Comparison of ENCODE assay signal across 15 cellular contexts in genomic region chr4:122658818-122659295, GRCh38. TPM values are rescaled to one million over a fixed set of nuclear protein-coding genes. Genes with fewer than 3 reads are reported as not detected.
DNase-seq lines count a peak whose midpoint lies in the region; ATAC-seq and TF ChIP-seq lines count a peak whose summit lies in the region.
"Had no signal": no experiment of that assay in that cellular context is flagged by ENCODE, and none has a peak within 500 bp of the region (broad histone marks: within the 10 kb centered on the region; RNA-seq: fewer than 3 reads in every experiment).

No MANE protein-coding gene starts in this region.

- no peak overlapping the region for H3K4ac ChIP-seq in IMR-90 (ENCODE audit: low read depth, low read length)

- CTCF ChIA-PET in IMR-90 (lab: Yijun Ruan, JAX) = interaction anchor here (0.6 to 0.7 kb wide), 3 partner anchors 16 to 39 kb away, joined by 3 to 4 read pairs (median 3); no protein-coding TSS in a partner anchor

- no CpG with 5 or more reads among the region's 1 CpG for WGBS in IMR-90 (ENCODE audit: extremely low coverage in 2 of 2, insufficient read length in 1 of 2), 2 experiments
- 33 to 50% methylated on average over 1 of the region's 1 CpG for WGBS in body of pancreas, 2 donors

- dilution Hi-C loops in IMR-90 (cut with HindIII; ENCODE audit: low sequenced_read_pairs, unreplicated experiment) = no loop called here

- H3K56ac ChIP-seq in IMR-90 (ENCODE audit: extremely low read depth, insufficient read depth, low read length) = no peak overlapping the region

- no peak overlapping the region for H3K4me2 ChIP-seq in IMR-90 (ENCODE audit: low read depth, low read length)

- H2AFZ ChIP-seq in IMR-90 (replicated peaks; ENCODE audit: low read length, poor library complexity) = no peak overlapping the region

- intact Hi-C loops in IMR-90 (cut with micrococcal nuclease) = no loop called here
- intact Hi-C loops in cardiac septum (cut with DNase I) = no loop called here
- intact Hi-C loops in body of pancreas (cut with DNase I) = no loop called here

- 0 out of 2 replicates have a peak overlapping the region, but pooled peaks have one; percentile 9 for H3K23ac ChIP-seq in IMR-90 (ENCODE audit: low read depth, low read length)

- H3K9me3 ChIP-seq in IMR-90 (ENCODE audit: control insufficient read depth, insufficient read depth, low read length) (peaks cover 4% of the 10 kb centered on the region; the same call in 1 of the 2 replicates), body of pancreas (no peaks in the 10 kb centered on the region)

- no peaks in the 10 kb centered on the region for H4K20me1 ChIP-seq in IMR-90 (ENCODE audit: insufficient read depth, low read length)

- in situ Hi-C loops in IMR-90 (cut with MboI; ENCODE audit: low sequenced_read_pairs) = no loop called here

- DNase-seq in IMR-90 (no peak), cardiac septum (ENCODE audit: low spot score) (no peak), AG08396 (ENCODE audit: low spot score) (no peak), NCI-H2227 (lab: John Stamatoyannopoulos, UW; ENCODE audit: unreplicated experiment) (no peak), body of pancreas (no peak)
- DNase-seq: aorta; CD4-positive, alpha-beta T cell; naive thymus-derived CD4-positive, alpha-beta T cell; NCI-H2081; stimulated activated naive B cell treated with anti-CD40 and anti-IgM and Interleukin-4, amounts not matched to agents 10 μg/mL and 1 μg/mL and 100 μg/mL, for 72 hours had no signal

- no peaks in the 10 kb centered on the region for H3K79me1 ChIP-seq in IMR-90 (ENCODE audit: low read depth in 1 of 2, low read length in 2 of 2)

- BruUV-seq in IMR-90 (replicated peaks; lab: Mats Ljungman, UMichigan) = no TSS peak

- no peak for TF ChIP-seq RAD21 in IMR-90 (IDR thresholded peaks at IDR 0.05; ENCODE audit: low read length)

- H3K27ac ChIP-seq in IMR-90 (ENCODE audit: insufficient read depth, low read length) (no peak overlapping the region), body of pancreas (no peak overlapping the region)
- H3K27ac ChIP-seq: VCaP had no signal

- H3K27me3 ChIP-seq in IMR-90 (ENCODE audit: control insufficient read depth, insufficient read depth, low read length) (no peaks in the 10 kb centered on the region), body of pancreas (no peaks in the 10 kb centered on the region)

- no peak overlapping the region for H2BK20ac ChIP-seq in IMR-90 (ENCODE audit: low read depth, low read length)

- H3K14ac ChIP-seq in IMR-90 (replicated peaks; ENCODE audit: low read depth, low read length) = 0 out of 2 replicates have a peak overlapping the region, but pooled peaks have one; percentile 37

- H3K4me1 ChIP-seq in IMR-90 (ENCODE audit: control insufficient read depth, insufficient read depth, low read length) (peaks cover 5% of the 10 kb centered on the region), body of pancreas (no peaks in the 10 kb centered on the region)

- no peak overlapping the region for H2AK5ac ChIP-seq in IMR-90 (ENCODE audit: low read depth, low read length)

- no peaks in the 10 kb centered on the region; the same call in 1 of the 2 replicates for H3K9me1 ChIP-seq in IMR-90 (ENCODE audit: insufficient read depth, low read length)

- H3K9ac ChIP-seq in IMR-90 (ENCODE audit: low read depth, low read length) = no peak overlapping the region

- TF ChIP-seq CTCF in IMR-90 (conservative IDR thresholded peaks at IDR 0.05; ENCODE audit: low read depth, low read length) (no peak), body of pancreas (IDR thresholded peaks at IDR 0.05) (no peak)

- peak; percentile 95 for ATAC-seq in GM18498 (IDR thresholded peaks at IDR 0.05; ENCODE audit: unreplicated experiment)
- peak; percentile 75 for ATAC-seq in GM19324 (IDR thresholded peaks at IDR 0.05; ENCODE audit: low FRiP score, unreplicated experiment)
- peak; percentile 95 for ATAC-seq in HG02852 (IDR thresholded peaks at IDR 0.05; ENCODE audit: unreplicated experiment)
- no peak for ATAC-seq in IMR-90 (ENCODE audit: low read depth)
- ATAC-seq in body of pancreas = no peak
- ATAC-seq: naive thymus-derived CD4-positive, alpha-beta T cell had no signal

- no peak overlapping the region for H4K91ac ChIP-seq in IMR-90 (ENCODE audit: insufficient read depth, low read depth, low read length)

- H3K36me3 ChIP-seq in IMR-90 (ENCODE audit: control insufficient read depth, insufficient read depth, low read length) (no peaks in the 10 kb centered on the region), body of pancreas (replicated peaks in 1 of 2; ENCODE audit: insufficient read depth in 1 of 2, low read depth in 2 of 2) (no peaks in the 10 kb centered on the region)

- no peak overlapping the region for H4K5ac ChIP-seq in IMR-90 (ENCODE audit: low read depth, low read length)

- no peak overlapping the region for H2BK5ac ChIP-seq in IMR-90 (ENCODE audit: low read depth, low read length, poor library complexity, severe bottlenecking)

- H3K4me3 ChIP-seq in IMR-90 (ENCODE audit: insufficient read depth, low read depth, low read length) (no peak overlapping the region), body of pancreas (no peak overlapping the region)

- POLR2A ChIA-PET in IMR-90 (lab: Charles Lee; ENCODE audit: unreplicated experiment) = interaction anchor here (0.6 kb wide), 1 partner anchor 10 kb away, joined by 3 read pairs; no protein-coding TSS in a partner anchor

- no peak overlapping the region for H2BK120ac ChIP-seq in IMR-90 (ENCODE audit: low read depth, low read length)

- H4K8ac ChIP-seq in IMR-90 (ENCODE audit: low read depth in 2 of 2, low read length in 2 of 2) = no peak overlapping the region

- no peak overlapping the region for H2BK15ac ChIP-seq in IMR-90 (ENCODE audit: low read depth, low read length)

- TF ChIP-seq POLR2A in IMR-90 (IDR thresholded peaks at IDR 0.05; ENCODE audit: low read depth, low read length) (no peak), body of pancreas (IDR thresholded peaks at IDR 0.05) (no peak)

- H3K18ac ChIP-seq in IMR-90 (ENCODE audit: low read depth, low read length) = no peak overlapping the region

- H2AK9ac ChIP-seq in IMR-90 (replicated peaks; ENCODE audit: low read depth, low read length, poor library complexity) = no peak overlapping the region

TF ChIP-seq in IMR-90, 13 proteins besides CTCF, POLR2A, EP300 and RAD21:
- TF ChIP-seq MAZ (IDR thresholded peaks at IDR 0.05; ENCODE audit: borderline replicate concordance, low read depth, low read length) = no peak
- TF ChIP-seq BHLHE40 (IDR thresholded peaks at IDR 0.05; ENCODE audit: low read depth, low read length) = no peak
- TF ChIP-seq NFE2L2 (IDR thresholded peaks at IDR 0.05; ENCODE audit: low read depth, low read length) = no peak
- no peak for TF ChIP-seq RFX5 (IDR thresholded peaks at IDR 0.05; ENCODE audit: low read depth, low read length)
- TF ChIP-seq MXI1 (IDR thresholded peaks at IDR 0.05; ENCODE audit: borderline replicate concordance, low read depth, low read length) = no peak
- TF ChIP-seq CEBPB (IDR thresholded peaks at IDR 0.05; ENCODE audit: low read depth, low read length) = no peak
TF ChIP-seq in IMR-90: peak in this region for 0.

RNA-seq across cellular contexts. Expression of gene IL21, which starts 38.0 kb away (rescaled TPM):
- total RNA-seq in IMR-90 (2012; rRNA removed) (not detected in 2 replicates), cardiac septum (not detected), body of pancreas (not detected)
- polyA plus RNA-seq in IMR-90 (2012; rRNA removed) = not detected in 2 replicates
- polyA plus RNA-seq in IMR-90 (2012; cell fraction: cytosol; rRNA removed) = not detected in 2 replicates
- not detected in 2 replicates for polyA plus RNA-seq in IMR-90 (2012; cell fraction: nucleus; rRNA removed; ENCODE audit: low replicate concordance)
- total RNA-seq: aorta, RPMI7951 had no signal
- polyA plus RNA-seq: aorta; naive thymus-derived CD4-positive, alpha-beta T cell had no signal

Comparison
In these comparisons a context has a peak if more than half of its experiments do, and no peak if none do; other contexts are left out.
1. ATAC-seq: peak in GM18498 (single experiment), GM19324 (single experiment) and HG02852 (single experiment); none in IMR-90 (single experiment) and body of pancreas (single experiment).